Comparison of ENCODE assay signal across 1 cellular context in genomic region chr19:56403764-56404704, GRCh38.
TF ChIP-seq lines count a peak whose summit lies in the region.

Gene ZNF583, plus strand, starts transcription at chr19:56404332. Its CDS starts 2,783 bp downstream, at chr19:56407115.

TF ChIP-seq in GM12878, 131 proteins besides CTCF, POLR2A, EP300 and RAD21 (continued from another document):
- TF ChIP-seq RCOR1 (conservative IDR thresholded peaks at IDR 0.05; ENCODE audit: low read depth, low read length) (no peak), PAX8 (IDR thresholded peaks at IDR 0.05) (no peak), BHLHE40 (IDR thresholded peaks at IDR 0.05; ENCODE audit: borderline replicate concordance in 1 of 2, low read depth in 2 of 2, low read length in 1 of 2) (0 out of 4 replicates have a peak, but pooled peaks of 1 of the 2 experiments have one; percentile 15), SMC3 (IDR thresholded peaks at IDR 0.05; ENCODE audit: borderline replicate concordance, low read length) (no peak), FOXK2 (IDR thresholded peaks at IDR 0.05) (no peak), POU2F2 (IDR thresholded peaks at IDR 0.05; ENCODE audit: borderline replicate concordance, low read depth, low read length) (peak; percentile 11; the same call in 1 of the 3 replicates), RAD51 (IDR thresholded peaks at IDR 0.05) (no peak), SPI1 (IDR thresholded peaks at IDR 0.05; ENCODE audit: borderline replicate concordance, insufficient read depth, low read depth, low read length) (no peak), E2F4 (IDR thresholded peaks at IDR 0.05; ENCODE audit: low read depth, low read length) (no peak), BACH1 (IDR thresholded peaks at IDR 0.05; ENCODE audit: borderline replicate concordance) (0 out of 2 replicates have a peak, but pooled peaks have one; percentile 35), NFXL1 (IDR thresholded peaks at IDR 0.05; ENCODE audit: borderline replicate concordance) (no peak), FOXM1 (IDR thresholded peaks at IDR 0.05; ENCODE audit: low read depth, low read length) (no peak), IKZF2 (IDR thresholded peaks at IDR 0.05) (0 out of 4 replicates have a peak, but pooled peaks of 1 of the 2 experiments have one; percentile 17), KAT2A (conservative IDR thresholded peaks at IDR 0.05; ENCODE audit: control insufficient read depth, low read depth, low read length) (no peak), IRF5 (IDR thresholded peaks at IDR 0.05; ENCODE audit: borderline replicate concordance) (no peak), ATF2 (IDR thresholded peaks at IDR 0.05; ENCODE audit: low read length) (no peak), NKRF (conservative IDR thresholded peaks at IDR 0.05) (peak; percentile 48; the same call in 1 of the 2 replicates), ATF3 (IDR thresholded peaks at IDR 0.05; ENCODE audit: borderline replicate concordance, extremely low read depth, low read depth, low read length) (no peak), BCL3 (IDR thresholded peaks at IDR 0.05; ENCODE audit: borderline replicate concordance, insufficient read depth, low read depth, low read length, poor library complexity, severe bottlenecking) (peak; percentile 95), BCLAF1 (IDR thresholded peaks at IDR 0.05) (no peak), GATAD2B (conservative IDR thresholded peaks at IDR 0.05; ENCODE audit: low read depth) (peak; percentile 34; the same call in 1 of the 2 replicates), TCF12 (IDR thresholded peaks at IDR 0.05; ENCODE audit: low read depth, low read length) (peak; percentile 22; the same call in 1 of the 2 replicates), SIX5 (IDR thresholded peaks at IDR 0.05; ENCODE audit: low read depth, low read length, severe bottlenecking) (peak; percentile 67), CHD4 (IDR thresholded peaks at IDR 0.05) (no peak), RUNX3 (IDR thresholded peaks at IDR 0.05; ENCODE audit: low read length) (0 out of 2 replicates have a peak, but pooled peaks have one; percentile 9), YY1 (IDR thresholded peaks at IDR 0.05; ENCODE audit: low read depth, low read length) (peak; percentile 32; the same call in 1 of the 2 replicates), PAX5 (IDR thresholded peaks at IDR 0.05; ENCODE audit: borderline replicate concordance, low read depth, low read length) (peak; percentile 27; the same call in 1 of the 2 replicates)
TF ChIP-seq in GM12878: peak in this region for 26.
